1 cellular context compared by ENCODE assay signal in the genomic region with DNA sequence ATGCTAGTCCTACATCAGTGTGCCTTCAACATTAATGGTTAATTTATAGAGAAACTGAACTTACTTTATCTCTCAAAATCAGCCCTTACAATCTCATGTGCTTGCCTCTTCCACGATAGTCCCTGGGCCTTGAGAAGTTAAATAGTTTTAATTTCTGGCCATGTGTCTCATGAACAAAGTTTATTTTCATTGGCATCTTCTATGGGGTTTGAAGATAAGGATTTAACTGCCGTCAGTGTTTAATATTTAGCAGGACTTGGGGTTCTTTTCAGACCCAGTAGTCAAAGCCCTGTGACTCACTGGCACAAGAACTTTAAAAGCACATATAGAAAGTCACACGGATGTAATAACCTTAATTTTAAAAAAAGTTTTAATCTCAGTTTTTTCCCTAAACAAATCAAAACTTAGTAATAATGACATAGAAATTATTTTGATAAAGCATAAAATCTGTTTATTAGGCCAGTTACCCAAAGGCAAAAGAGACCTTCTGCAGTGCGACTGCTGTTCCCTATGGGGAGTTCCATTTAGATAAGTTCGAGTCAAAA.
TF ChIP-seq lines count a peak whose summit lies in the region.

No MANE protein-coding gene starts in this region.

TF ChIP-seq in K562, 482 proteins besides CTCF, POLR2A, EP300 and RAD21:
- TF ChIP-seq ZBTB8A (IDR thresholded peaks at IDR 0.05; ENCODE audit: partially characterized antibody) (peak; percentile 8), ZNF586 (CRISPR knock-in tag; conservative IDR thresholded peaks at IDR 0.05) (no peak), DPF2 (IDR thresholded peaks at IDR 0.05) (0 out of 2 replicates have a peak, but pooled peaks have one; percentile 30), NCOA2 (IDR thresholded peaks at IDR 0.05; ENCODE audit: partially characterized antibody in 2 of 2) (peak in 1 of 2 experiments; percentile 27), POLR2H (tag; IDR thresholded peaks at IDR 0.05; ENCODE audit: low read depth) (peak; percentile 41; the same call in 1 of the 2 replicates), FOSL1 (tag; conservative IDR thresholded peaks at IDR 0.05) (peak; percentile 35; the same call in 1 of the 2 replicates)
- TF ChIP-seq, protein P1, sequence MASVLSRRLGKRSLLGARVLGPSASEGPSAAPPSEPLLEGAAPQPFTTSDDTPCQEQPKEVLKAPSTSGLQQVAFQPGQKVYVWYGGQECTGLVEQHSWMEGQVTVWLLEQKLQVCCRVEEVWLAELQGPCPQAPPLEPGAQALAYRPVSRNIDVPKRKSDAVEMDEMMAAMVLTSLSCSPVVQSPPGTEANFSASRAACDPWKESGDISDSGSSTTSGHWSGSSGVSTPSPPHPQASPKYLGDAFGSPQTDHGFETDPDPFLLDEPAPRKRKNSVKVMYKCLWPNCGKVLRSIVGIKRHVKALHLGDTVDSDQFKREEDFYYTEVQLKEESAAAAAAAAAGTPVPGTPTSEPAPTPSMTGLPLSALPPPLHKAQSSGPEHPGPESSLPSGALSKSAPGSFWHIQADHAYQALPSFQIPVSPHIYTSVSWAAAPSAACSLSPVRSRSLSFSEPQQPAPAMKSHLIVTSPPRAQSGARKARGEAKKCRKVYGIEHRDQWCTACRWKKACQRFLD (CRISPR knock-in tag; IDR thresholded peaks at IDR 0.05), result peak; percentile 42; the same call in 1 of the 2 replicates
- TF ChIP-seq, protein P2, sequence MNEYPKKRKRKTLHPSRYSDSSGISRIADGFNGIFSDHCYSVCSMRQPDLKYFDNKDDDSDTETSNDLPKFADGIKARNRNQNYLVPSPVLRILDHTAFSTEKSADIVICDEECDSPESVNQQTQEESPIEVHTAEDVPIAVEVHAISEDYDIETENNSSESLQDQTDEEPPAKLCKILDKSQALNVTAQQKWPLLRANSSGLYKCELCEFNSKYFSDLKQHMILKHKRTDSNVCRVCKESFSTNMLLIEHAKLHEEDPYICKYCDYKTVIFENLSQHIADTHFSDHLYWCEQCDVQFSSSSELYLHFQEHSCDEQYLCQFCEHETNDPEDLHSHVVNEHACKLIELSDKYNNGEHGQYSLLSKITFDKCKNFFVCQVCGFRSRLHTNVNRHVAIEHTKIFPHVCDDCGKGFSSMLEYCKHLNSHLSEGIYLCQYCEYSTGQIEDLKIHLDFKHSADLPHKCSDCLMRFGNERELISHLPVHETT (CRISPR knock-in tag; conservative IDR thresholded peaks at IDR 0.05 in 1 of 2, IDR thresholded peaks at IDR 0.05 in 1 of 2), result 0 out of 4 replicates have a peak, but pooled peaks of 1 of the 2 experiments have one; percentile 46
- TF ChIP-seq, protein P3, sequence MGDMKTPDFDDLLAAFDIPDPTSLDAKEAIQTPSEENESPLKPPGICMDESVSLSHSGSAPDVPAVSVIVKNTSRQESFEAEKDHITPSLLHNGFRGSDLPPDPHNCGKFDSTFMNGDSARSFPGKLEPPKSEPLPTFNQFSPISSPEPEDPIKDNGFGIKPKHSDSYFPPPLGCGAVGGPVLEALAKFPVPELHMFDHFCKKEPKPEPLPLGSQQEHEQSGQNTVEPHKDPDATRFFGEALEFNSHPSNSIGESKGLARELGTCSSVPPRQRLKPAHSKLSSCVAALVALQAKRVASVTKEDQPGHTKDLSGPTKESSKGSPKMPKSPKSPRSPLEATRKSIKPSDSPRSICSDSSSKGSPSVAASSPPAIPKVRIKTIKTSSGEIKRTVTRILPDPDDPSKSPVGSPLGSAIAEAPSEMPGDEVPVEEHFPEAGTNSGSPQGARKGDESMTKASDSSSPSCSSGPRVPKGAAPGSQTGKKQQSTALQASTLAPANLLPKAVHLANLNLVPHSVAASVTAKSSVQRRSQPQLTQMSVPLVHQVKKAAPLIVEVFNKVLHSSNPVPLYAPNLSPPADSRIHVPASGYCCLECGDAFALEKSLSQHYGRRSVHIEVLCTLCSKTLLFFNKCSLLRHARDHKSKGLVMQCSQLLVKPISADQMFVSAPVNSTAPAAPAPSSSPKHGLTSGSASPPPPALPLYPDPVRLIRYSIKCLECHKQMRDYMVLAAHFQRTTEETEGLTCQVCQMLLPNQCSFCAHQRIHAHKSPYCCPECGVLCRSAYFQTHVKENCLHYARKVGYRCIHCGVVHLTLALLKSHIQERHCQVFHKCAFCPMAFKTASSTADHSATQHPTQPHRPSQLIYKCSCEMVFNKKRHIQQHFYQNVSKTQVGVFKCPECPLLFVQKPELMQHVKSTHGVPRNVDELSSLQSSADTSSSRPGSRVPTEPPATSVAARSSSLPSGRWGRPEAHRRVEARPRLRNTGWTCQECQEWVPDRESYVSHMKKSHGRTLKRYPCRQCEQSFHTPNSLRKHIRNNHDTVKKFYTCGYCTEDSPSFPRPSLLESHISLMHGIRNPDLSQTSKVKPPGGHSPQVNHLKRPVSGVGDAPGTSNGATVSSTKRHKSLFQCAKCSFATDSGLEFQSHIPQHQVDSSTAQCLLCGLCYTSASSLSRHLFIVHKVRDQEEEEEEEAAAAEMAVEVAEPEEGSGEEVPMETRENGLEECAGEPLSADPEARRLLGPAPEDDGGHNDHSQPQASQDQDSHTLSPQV (IDR thresholded peaks at IDR 0.05), result peak; percentile 63
- TF ChIP-seq, protein P4, sequence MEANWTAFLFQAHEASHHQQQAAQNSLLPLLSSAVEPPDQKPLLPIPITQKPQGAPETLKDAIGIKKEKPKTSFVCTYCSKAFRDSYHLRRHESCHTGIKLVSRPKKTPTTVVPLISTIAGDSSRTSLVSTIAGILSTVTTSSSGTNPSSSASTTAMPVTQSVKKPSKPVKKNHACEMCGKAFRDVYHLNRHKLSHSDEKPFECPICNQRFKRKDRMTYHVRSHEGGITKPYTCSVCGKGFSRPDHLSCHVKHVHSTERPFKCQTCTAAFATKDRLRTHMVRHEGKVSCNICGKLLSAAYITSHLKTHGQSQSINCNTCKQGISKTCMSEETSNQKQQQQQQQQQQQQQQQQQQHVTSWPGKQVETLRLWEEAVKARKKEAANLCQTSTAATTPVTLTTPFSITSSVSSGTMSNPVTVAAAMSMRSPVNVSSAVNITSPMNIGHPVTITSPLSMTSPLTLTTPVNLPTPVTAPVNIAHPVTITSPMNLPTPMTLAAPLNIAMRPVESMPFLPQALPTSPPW (CRISPR knock-in tag; IDR thresholded peaks at IDR 0.05), result 0 out of 2 replicates have a peak, but pooled peaks have one; percentile 12
- TF ChIP-seq, protein P5, sequence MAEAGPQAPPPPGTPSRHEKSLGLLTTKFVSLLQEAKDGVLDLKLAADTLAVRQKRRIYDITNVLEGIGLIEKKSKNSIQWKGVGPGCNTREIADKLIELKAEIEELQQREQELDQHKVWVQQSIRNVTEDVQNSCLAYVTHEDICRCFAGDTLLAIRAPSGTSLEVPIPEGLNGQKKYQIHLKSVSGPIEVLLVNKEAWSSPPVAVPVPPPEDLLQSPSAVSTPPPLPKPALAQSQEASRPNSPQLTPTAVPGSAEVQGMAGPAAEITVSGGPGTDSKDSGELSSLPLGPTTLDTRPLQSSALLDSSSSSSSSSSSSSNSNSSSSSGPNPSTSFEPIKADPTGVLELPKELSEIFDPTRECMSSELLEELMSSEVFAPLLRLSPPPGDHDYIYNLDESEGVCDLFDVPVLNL (CRISPR knock-in tag; IDR thresholded peaks at IDR 0.05; ENCODE audit: low read depth), result no peak
TF ChIP-seq in K562: peak in this region for 9.
